1 cellular context compared by ENCODE assay signal in genomic region chr10:119872860-119873671, GRCh38.
TF ChIP-seq lines count a peak whose summit lies in the region.

No MANE protein-coding gene starts in this region.

TF ChIP-seq in HepG2, 621 proteins besides CTCF, POLR2A, EP300 and RAD21 (continued from another document and continues in another):
- TF ChIP-seq E2F1 (CRISPR knock-in tag; IDR thresholded peaks at IDR 0.05) (no peak), NR1H2 (CRISPR knock-in tag; IDR thresholded peaks at IDR 0.05; ENCODE audit: borderline replicate concordance, low read depth) (no peak), MTF2 (CRISPR knock-in tag; IDR thresholded peaks at IDR 0.05; ENCODE audit: borderline replicate concordance) (0 out of 2 replicates have a peak, but pooled peaks have one; percentile 5), ZNF569 (CRISPR knock-in tag; IDR thresholded peaks at IDR 0.05; ENCODE audit: borderline replicate concordance) (no peak), PHB2 (IDR thresholded peaks at IDR 0.05; ENCODE audit: partially characterized antibody) (no peak), ZBTB46 (CRISPR knock-in tag; IDR thresholded peaks at IDR 0.05; ENCODE audit: borderline replicate concordance) (no peak), ZNF816 (CRISPR knock-in tag; IDR thresholded peaks at IDR 0.05; ENCODE audit: borderline replicate concordance) (peak; percentile 49; the same call in 1 of the 2 replicates), ZNF605 (CRISPR knock-in tag; IDR thresholded peaks at IDR 0.05) (no peak; the same call in 1 of the 2 replicates), PBX2 (CRISPR knock-in tag; IDR thresholded peaks at IDR 0.05) (no peak), BRF2 (CRISPR knock-in tag; IDR thresholded peaks at IDR 0.05) (no peak; the same call in 1 of the 2 replicates), CREB1 (IDR thresholded peaks at IDR 0.05) (no peak), CREB1 (CRISPR knock-in tag; IDR thresholded peaks at IDR 0.05) (peak; percentile 31; the same call in 1 of the 2 replicates), ZNF343 (CRISPR knock-in tag; IDR thresholded peaks at IDR 0.05) (no peak), ZNF484 (CRISPR knock-in tag; IDR thresholded peaks at IDR 0.05; ENCODE audit: borderline replicate concordance, low read depth) (no peak), CENPBD1 (CRISPR knock-in tag; IDR thresholded peaks at IDR 0.05; ENCODE audit: borderline replicate concordance, low read depth) (peak; percentile 33; the same call in 1 of the 2 replicates), NFIC (IDR thresholded peaks at IDR 0.05; ENCODE audit: low read length) (no peak), MTA3 (CRISPR knock-in tag; IDR thresholded peaks at IDR 0.05) (no peak), CHD2 (IDR thresholded peaks at IDR 0.05; ENCODE audit: low read depth, low read length) (no peak), BORCS8-MEF2B (CRISPR knock-in tag; IDR thresholded peaks at IDR 0.05) (peak; percentile 53; the same call in 1 of the 2 replicates), ONECUT2 (CRISPR knock-in tag; IDR thresholded peaks at IDR 0.05) (no peak), ZFP62 (CRISPR knock-in tag; IDR thresholded peaks at IDR 0.05) (no peak), ZSCAN31 (CRISPR knock-in tag; IDR thresholded peaks at IDR 0.05; ENCODE audit: low read depth) (peak; percentile 23; the same call in 1 of the 2 replicates), BCLAF1 (IDR thresholded peaks at IDR 0.05) (no peak), ZNF614 (CRISPR knock-in tag; IDR thresholded peaks at IDR 0.05; ENCODE audit: borderline replicate concordance) (no peak), HOXA5 (CRISPR knock-in tag; IDR thresholded peaks at IDR 0.05) (no peak), RARA (CRISPR knock-in tag; IDR thresholded peaks at IDR 0.05) (no peak), STAG1 (CRISPR knock-in tag; IDR thresholded peaks at IDR 0.05) (no peak), DPF2 (CRISPR knock-in tag; IDR thresholded peaks at IDR 0.05; ENCODE audit: borderline replicate concordance, low read depth) (no peak), SMARCE1 (IDR thresholded peaks at IDR 0.05; ENCODE audit: borderline replicate concordance) (no peak), ZNF775 (CRISPR knock-in tag; IDR thresholded peaks at IDR 0.05; ENCODE audit: borderline replicate concordance) (no peak), DBP (CRISPR knock-in tag; IDR thresholded peaks at IDR 0.05; ENCODE audit: not compliant biosample characterization) (no peak), ZNF639 (CRISPR knock-in tag; conservative IDR thresholded peaks at IDR 0.05) (no peak), ZNF30 (CRISPR knock-in tag; IDR thresholded peaks at IDR 0.05) (no peak), TBX2 (CRISPR knock-in tag; IDR thresholded peaks at IDR 0.05; ENCODE audit: borderline replicate concordance) (peak; percentile 37; the same call in 1 of the 2 replicates), SYNCRIP (IDR thresholded peaks at IDR 0.05; ENCODE audit: insufficient read depth, low read depth, low read length) (no peak), ZNF652 (CRISPR knock-in tag; IDR thresholded peaks at IDR 0.05; ENCODE audit: borderline replicate concordance, low read depth) (no peak), SIN3A (IDR thresholded peaks at IDR 0.05; ENCODE audit: borderline replicate concordance, low read depth, low read length) (peak; percentile 35; the same call in 1 of the 2 replicates), MIER3 (CRISPR knock-in tag; IDR thresholded peaks at IDR 0.05; ENCODE audit: borderline replicate concordance) (no peak), HNRNPK (IDR thresholded peaks at IDR 0.05; ENCODE audit: low read depth, low read length, poor library complexity, severe bottlenecking) (no peak), CREBL2 (CRISPR knock-in tag; IDR thresholded peaks at IDR 0.05; ENCODE audit: borderline replicate concordance) (no peak; the same call in 1 of the 2 replicates), YY1 (IDR thresholded peaks at IDR 0.05; ENCODE audit: insufficient read depth, insufficient replicate concordance, low read depth, low read length) (peak; percentile 99), RBAK (CRISPR knock-in tag; IDR thresholded peaks at IDR 0.05) (no peak), ATF3 (CRISPR knock-in tag; IDR thresholded peaks at IDR 0.05) (no peak), FOXK2 (IDR thresholded peaks at IDR 0.05) (no peak), ZNF280D (CRISPR knock-in tag; IDR thresholded peaks at IDR 0.05) (no peak), ZNF512 (CRISPR knock-in tag; IDR thresholded peaks at IDR 0.05) (no peak), ZNF225 (CRISPR knock-in tag; IDR thresholded peaks at IDR 0.05) (no peak), NFYC (CRISPR knock-in tag; IDR thresholded peaks at IDR 0.05) (no peak), ZNF780A (CRISPR knock-in tag; IDR thresholded peaks at IDR 0.05) (no peak), GATA4 (IDR thresholded peaks at IDR 0.05; ENCODE audit: borderline replicate concordance, low read depth) (0 out of 2 replicates have a peak, but pooled peaks have one; percentile 35), RBFOX2 (IDR thresholded peaks at IDR 0.05; ENCODE audit: low read depth, low read length) (peak; percentile 77)
